ENCODE assay signal across 17 cellular contexts in the genomic region with DNA sequence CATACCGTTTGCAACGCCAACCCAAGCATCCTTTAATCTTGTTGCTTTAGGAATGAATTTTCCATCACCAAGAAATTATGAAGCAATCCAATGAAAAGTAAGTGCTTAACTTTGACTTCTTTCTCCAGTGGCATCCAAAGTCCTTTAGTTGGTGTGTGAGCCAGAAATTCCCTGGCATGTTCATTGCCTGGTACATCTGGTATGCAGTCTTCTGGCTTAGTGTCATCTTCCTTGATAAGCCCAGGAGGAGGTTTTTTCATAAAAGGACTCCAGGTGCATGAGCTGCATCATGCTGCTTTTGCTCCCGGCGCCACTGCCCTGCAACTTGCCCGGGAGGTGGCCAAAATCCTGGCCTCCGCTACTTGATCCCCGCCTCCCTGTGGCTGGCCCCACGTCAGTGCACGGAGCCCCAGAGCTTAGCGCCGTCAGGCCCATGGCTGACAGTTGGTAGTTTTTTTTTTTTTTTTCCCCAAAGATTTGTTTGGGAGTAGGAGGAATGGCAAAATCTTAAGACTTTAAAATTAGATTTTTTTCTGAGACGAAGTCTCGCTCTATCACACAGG. TPM values are rescaled to one million over a fixed set of nuclear protein-coding genes. Genes with fewer than 3 reads are reported as not detected.
DNase-seq lines count a peak whose midpoint lies in the region; TF ChIP-seq lines count a peak whose summit lies in the region.
"Had no signal": no experiment of that assay in that cellular context is flagged by ENCODE, and none has a peak within 500 bp of the region (broad histone marks: within the 10 kb centered on the region; RNA-seq: fewer than 3 reads in every experiment).

No MANE protein-coding gene starts in this region.

- H3F3A ChIP-seq in PC-9 (ENCODE audit: insufficient read depth, low read depth), result peaks cover 73% of the 10 kb centered on the region

- H2AFZ ChIP-seq in PC-9 (no peak overlapping the region), osteoblast (ENCODE audit: low read length) (no peak overlapping the region)

- H3K36me3 ChIP-seq in PC-9 (ENCODE audit: low read depth), result peaks cover 51% of the 10 kb centered on the region
- H3K36me3 ChIP-seq in osteoblast (ENCODE audit: insufficient read depth, low read length), result peaks cover 48% of the 10 kb centered on the region
- H3K36me3 ChIP-seq in testis (ENCODE audit: low read depth, missing control alignments), result no peaks in the 10 kb centered on the region

- H3K4me2 ChIP-seq in PC-9 (no peak overlapping the region), osteoblast (ENCODE audit: insufficient read depth, low read length) (no peak overlapping the region)

- intact Hi-C loops in PC-9 (cut with micrococcal nuclease; ENCODE audit: unreplicated experiment) (loop anchor here (1.0 to 10.0 kb wide), 5 partner anchors 55 to 351 kb away; no protein-coding TSS in a partner anchor), testis (cut with DNase I; ENCODE audit: low total_unique reads) (no loop called here)

- peak overlapping the region; percentile 32 for H3K27ac ChIP-seq in PC-9
- H3K27ac ChIP-seq in osteoblast (ENCODE audit: low read depth, low read length), result peak overlapping the region; percentile 36
- no peak overlapping the region for H3K27ac ChIP-seq in testis
- H3K27ac ChIP-seq: thoracic aorta had no signal

- H4K20me1 ChIP-seq in PC-9 (ENCODE audit: insufficient read depth), result peaks cover 22% of the 10 kb centered on the region
- no peaks in the 10 kb centered on the region for H4K20me1 ChIP-seq in osteoblast (ENCODE audit: insufficient read depth, low read length)

- TF ChIP-seq CTCF in PC-9 (conservative IDR thresholded peaks at IDR 0.05), result no peak
- TF ChIP-seq CTCF in osteoblast (IDR thresholded peaks at IDR 0.05; ENCODE audit: extremely low read depth, low read depth, low read length), result no peak
- no peak for TF ChIP-seq CTCF in testis (IDR thresholded peaks at IDR 0.05)

- H3K4me1 ChIP-seq in PC-9 (replicated peaks; ENCODE audit: insufficient read depth), result peaks cover 29% of the 10 kb centered on the region
- peaks cover 12% of the 10 kb centered on the region for H3K4me1 ChIP-seq in osteoblast (ENCODE audit: insufficient read depth, low read length)
- no peaks in the 10 kb centered on the region for H3K4me1 ChIP-seq in testis
- H3K4me1 ChIP-seq: HAP-1 had no signal

- in situ Hi-C loops in G401 (cut with HindIII; ENCODE audit: low sequenced_read_pairs), result no loop called here

- H3K79me2 ChIP-seq in PC-9 (ENCODE audit: low read depth) (peaks cover 53% of the 10 kb centered on the region), osteoblast (ENCODE audit: insufficient read depth, low read length) (peaks cover 35% of the 10 kb centered on the region)

- no peaks in the 10 kb centered on the region for H3K9me3 ChIP-seq in PC-9 (ENCODE audit: insufficient read depth, low read depth)
- no peaks in the 10 kb centered on the region for H3K9me3 ChIP-seq in osteoblast (ENCODE audit: low read depth, low read length)
- no peaks in the 10 kb centered on the region for H3K9me3 ChIP-seq in testis
- H3K9me3 ChIP-seq: HAP-1, sigmoid colon, thoracic aorta had no signal

- no peak for TF ChIP-seq POLR2A in testis (IDR thresholded peaks at IDR 0.05)

- BruUV-seq in PC-9 (replicated peaks; lab: Mats Ljungman, UMichigan), result no TSS peak

- DNase-seq in G401 (ENCODE audit: low spot score), result peak; percentile 51
- DNase-seq in PC-9, result no peak
- DNase-seq in fibroblast of gingiva (ENCODE audit: low read depth), result peak; percentile 20
- DNase-seq in osteoblast (ENCODE audit: insufficient read length, low spot score, missing footprints), result peak; percentile 78
- no peak for DNase-seq in MV-4-11 (lab: John Stamatoyannopoulos, UW)
- DNase-seq in NCI-H510A (lab: John Stamatoyannopoulos, UW), result no peak
- no peak for DNase-seq in testis
- DNase-seq: activated B cell treated with CpG ODN at 0.5 μM for 24 hours; glutamatergic neuron; NCI-H2029 treated with DMSO at 0.1 percent for 48 hours; NCI-H774; RPMI8226; sigmoid colon; stimulated activated CD4-positive, alpha-beta T cell treated with anti-CD3 and anti-CD28 coated beads, Interleukin-2, amount 100 ng/mL, for 48 hours; stimulated activated CD8-positive, alpha-beta memory T cell treated with anti-CD3 and anti-CD28 coated beads, Interleukin-4, amount 100 ng/mL, for 48 hours had no signal

- POLR2A ChIA-PET in PC-9 (lab: Charles Lee; ENCODE audit: unreplicated experiment), result no interaction called here

- no peaks in the 10 kb centered on the region; the same call in 1 of the 2 replicates for H3K9me2 ChIP-seq in PC-9 (ENCODE audit: insufficient read depth)

- CTCF ChIA-PET in PC-9 (lab: Charles Lee), result interaction anchor here (0.6 to 1.3 kb wide), 2 partner anchors 67 to 389 kb away, joined by 5 to 7 read pairs; a partner anchor contains a TSS

- H3K4me3 ChIP-seq in PC-9 (no peak overlapping the region), osteoblast (ENCODE audit: insufficient read depth, low read length) (no peak overlapping the region), testis (no peak overlapping the region)
- H3K4me3 ChIP-seq: HAP-1, sigmoid colon, thoracic aorta had no signal

- no peaks in the 10 kb centered on the region for H3K27me3 ChIP-seq in PC-9 (ENCODE audit: insufficient read depth, low read depth)
- H3K27me3 ChIP-seq in osteoblast (ENCODE audit: insufficient read depth, low read length), result no peaks in the 10 kb centered on the region
- no peaks in the 10 kb centered on the region for H3K27me3 ChIP-seq in testis
- H3K27me3 ChIP-seq: sigmoid colon had no signal

- 94 to 97% methylated on average over 13 of the region's 13 CpGs for WGBS in testis, 2 donors

RNA-seq across cellular contexts. Expression of a gene that starts 58.7 kb away (rescaled TPM):
- total RNA-seq in G401 (2014; rRNA removed; shearing (Covaris generic)), result 34.8 and 48.3 TPM in 2 replicates
- total RNA-seq in PC-9 (2021) (93.3 and 99.3 TPM in 2 replicates), osteoblast (44.2 and 45.2 TPM in 2 replicates), testis (10 to 100 TPM; 78.0 to 92.5 TPM)
- polyA plus RNA-seq in testis (ENCODE audit: insufficient read depth, low read depth, low replicate concordance), result 50.5 TPM

Comparison
In these comparisons a context has a peak if more than half of its experiments do, and no peak if none do; other contexts are left out.
1. DNase-seq: peak in G401 (single experiment), fibroblast of gingiva (single experiment) and osteoblast (single experiment); none in PC-9 (0 of 2), MV-4-11 (single experiment), NCI-H510A (single experiment) and testis (single experiment).
2. H3K27ac ChIP-seq: peak in PC-9 (single experiment) and osteoblast (single experiment); none in testis (0 of 2).